ENCODE assay signal across 9 cellular contexts in the genomic region with DNA sequence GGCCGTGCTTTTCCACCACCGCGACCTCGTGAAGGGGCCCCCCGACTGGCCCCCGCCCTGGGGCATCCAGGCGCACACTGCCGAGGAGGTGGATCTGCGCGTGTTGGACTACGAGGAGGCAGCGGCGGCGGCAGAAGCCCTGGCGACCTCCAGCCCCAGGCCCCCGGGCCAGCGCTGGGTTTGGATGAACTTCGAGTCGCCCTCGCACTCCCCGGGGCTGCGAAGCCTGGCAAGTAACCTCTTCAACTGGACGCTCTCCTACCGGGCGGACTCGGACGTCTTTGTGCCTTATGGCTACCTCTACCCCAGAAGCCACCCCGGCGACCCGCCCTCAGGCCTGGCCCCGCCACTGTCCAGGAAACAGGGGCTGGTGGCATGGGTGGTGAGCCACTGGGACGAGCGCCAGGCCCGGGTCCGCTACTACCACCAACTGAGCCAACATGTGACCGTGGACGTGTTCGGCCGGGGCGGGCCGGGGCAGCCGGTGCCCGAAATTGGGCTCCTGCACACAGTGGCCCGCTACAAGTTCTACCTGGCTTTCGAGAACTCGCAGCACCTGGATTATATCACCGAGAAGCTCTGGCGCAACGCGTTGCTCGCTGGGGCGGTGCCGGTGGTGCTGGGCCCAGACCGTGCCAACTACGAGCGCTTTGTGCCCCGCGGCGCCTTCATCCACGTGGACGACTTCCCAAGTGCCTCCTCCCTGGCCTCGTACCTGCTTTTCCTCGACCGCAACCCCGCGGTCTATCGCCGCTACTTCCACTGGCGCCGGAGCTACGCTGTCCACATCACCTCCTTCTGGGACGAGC. TPM values are rescaled to one million over a fixed set of nuclear protein-coding genes. Genes with fewer than 3 reads are reported as not detected.
DNase-seq lines count a peak whose midpoint lies in the region; ATAC-seq, FAIRE-seq and TF ChIP-seq lines count a peak whose summit lies in the region.
"Had no signal": no experiment of that assay in that cellular context is flagged by ENCODE, and none has a peak within 500 bp of the region (broad histone marks: within the 10 kb centered on the region; RNA-seq: fewer than 3 reads in every experiment).

No MANE protein-coding gene starts in this region.

- in situ Hi-C loops in astrocyte of the spinal cord (cut with HindIII; ENCODE audit: low sequenced_read_pairs): no loop called here

- no peaks in the 10 kb centered on the region for H3K36me3 ChIP-seq in keratinocyte (ENCODE audit: control insufficient read depth in 2 of 2, extremely low read depth in 1 of 2, insufficient read depth in 2 of 2, low read length in 2 of 2)
- H3K36me3 ChIP-seq: adrenal gland had no signal

- peaks cover 2% of the 10 kb centered on the region for H3K9me1 ChIP-seq in keratinocyte (ENCODE audit: control insufficient read depth, extremely low read depth, insufficient read depth, low read length)

- H3K27me3 ChIP-seq in keratinocyte (ENCODE audit: control insufficient read depth, extremely low read depth, insufficient read depth, low read length): peaks cover 19% of the 10 kb centered on the region
- H3K27me3 ChIP-seq: adrenal gland had no signal

- peaks cover 16% of the 10 kb centered on the region for H3K4me1 ChIP-seq in keratinocyte (ENCODE audit: control insufficient read depth, extremely low read depth, insufficient read depth, low read length)

- no peak overlapping the region for H3K27ac ChIP-seq in keratinocyte (ENCODE audit: control insufficient read depth, insufficient read depth, low read length)

- H3K9me3 ChIP-seq in keratinocyte (ENCODE audit: control insufficient read depth, low read depth, low read length): no peaks in the 10 kb centered on the region
- H3K9me3 ChIP-seq: adrenal gland had no signal

- peak overlapping the region; percentile 76 for H3K4me2 ChIP-seq in keratinocyte (ENCODE audit: control insufficient read depth, extremely low read depth, insufficient read depth, low read depth, low read length)

- peak overlapping the region; percentile 77 for H3K27ac Mint-ChIP-seq in activated naive CD4-positive, alpha-beta T cell treated with anti-CD3 and anti-CD28 coated beads, Interleukin-2, amount 50 U/mL, for 24 hours

- H2AFZ ChIP-seq in keratinocyte (ENCODE audit: control insufficient read depth, low read length): peak overlapping the region; percentile 52

- H3K4me3 Mint-ChIP-seq in activated naive CD4-positive, alpha-beta T cell treated with anti-CD3 and anti-CD28 coated beads, Interleukin-2, amount 50 U/mL, for 24 hours: peak overlapping the region; percentile 79

- dilution Hi-C loops in keratinocyte (cut with MboI; ENCODE audit: extremely low pct_ligation_motif_present, low sequenced_read_pairs): no loop called here

- no peak for FAIRE-seq in keratinocyte (lab: Jason Lieb, UNC)

- H3K4me3 ChIP-seq in astrocyte of the spinal cord (ENCODE audit: low read depth, low read length) (peak overlapping the region; percentile 50), keratinocyte (ENCODE audit: control insufficient read depth in 2 of 3, extremely low read depth in 1 of 3, insufficient read depth in 2 of 3, low read depth in 1 of 3, low read length in 3 of 3) (peak overlapping the region; percentile 29 to 41 (median 29))

- no peaks in the 10 kb centered on the region for H3K9me3 Mint-ChIP-seq in activated naive CD4-positive, alpha-beta T cell treated with anti-CD3 and anti-CD28 coated beads, Interleukin-2, amount 50 U/mL, for 24 hours

- TF ChIP-seq CTCF in astrocyte of the spinal cord (IDR thresholded peaks at IDR 0.05; ENCODE audit: low read depth, low read length) (no peak), keratinocyte (optimal IDR thresholded peaks at IDR 0.05 in 1 of 3, IDR thresholded peaks at IDR 0.05 in 1 of 3, conservative IDR thresholded peaks at IDR 0.05 in 1 of 3; ENCODE audit: extremely low read depth in 1 of 3, insufficient read depth in 2 of 3, low read length in 3 of 3) (no peak)

- no peaks in the 10 kb centered on the region for H3K79me2 ChIP-seq in keratinocyte (ENCODE audit: control insufficient read depth, insufficient read depth, low read length)

- H3K27me3 Mint-ChIP-seq in activated naive CD4-positive, alpha-beta T cell treated with anti-CD3 and anti-CD28 coated beads, Interleukin-2, amount 50 U/mL, for 24 hours: no peaks in the 10 kb centered on the region

- ATAC-seq in stimulated activated naive CD8-positive, alpha-beta T cell treated with anti-CD3 and anti-CD28 coated beads, Interleukin-15, Interleukin-2, amounts not matched to agents 100 U/mL and 50 U/mL, for 24 hours: no peak
- no peak for ATAC-seq in HG03439 (IDR thresholded peaks at IDR 0.05; ENCODE audit: unreplicated experiment)

- H3K4me1 Mint-ChIP-seq in activated naive CD4-positive, alpha-beta T cell treated with anti-CD3 and anti-CD28 coated beads, Interleukin-2, amount 50 U/mL, for 24 hours: peaks cover 54% of the 10 kb centered on the region

- H3K36me3 Mint-ChIP-seq in activated naive CD4-positive, alpha-beta T cell treated with anti-CD3 and anti-CD28 coated beads, Interleukin-2, amount 50 U/mL, for 24 hours: no peaks in the 10 kb centered on the region

- no peak for DNase-seq in activated naive CD4-positive, alpha-beta T cell treated with anti-CD3 and anti-CD28 coated beads, Interleukin-2, amount 50 U/mL, for 16 hours
- DNase-seq in astrocyte of the spinal cord (ENCODE audit: low read depth, low spot score): no peak
- no peak for DNase-seq in keratinocyte (ENCODE audit: low read depth, low spot score)
- DNase-seq in stimulated activated naive CD8-positive, alpha-beta T cell treated with anti-CD3 and anti-CD28 coated beads, Interleukin-15, Interleukin-2, amounts not matched to agents 100 U/mL and 50 U/mL, for 24 hours: peak; percentile 11
- no peak for DNase-seq in SHP77 treated with DMSO at 0.1 percent for 48 hours (lab: John Stamatoyannopoulos, UW)
- no peak for DNase-seq in RPMI8226

- H3K9ac ChIP-seq in keratinocyte (ENCODE audit: control insufficient read depth, extremely low read depth, insufficient read depth, low read length): peak overlapping the region; percentile 49

- no peaks in the 10 kb centered on the region for H4K20me1 ChIP-seq in keratinocyte (ENCODE audit: control insufficient read depth, extremely low read depth, insufficient read depth, low read length)

RNA-seq across cellular contexts. Expression of a gene that starts 1.3 kb away (rescaled TPM):
- 0.33 to 0.77 TPM (median 0.39 TPM) in 3 replicates for polyA plus RNA-seq in keratinocyte
- polyA plus RNA-seq in keratinocyte (2011; ENCODE audit: low read depth): not detected
- polyA plus RNA-seq in keratinocyte (2011; cell fraction: cytosol; rRNA removed): 0.26 and 0.30 TPM in 2 replicates
- 0.61 and 0.67 TPM in 2 replicates for polyA plus RNA-seq in keratinocyte (2011; cell fraction: nucleus; rRNA removed)
- polyA plus RNA-seq in keratinocyte (2012; ENCODE audit: low replicate concordance): 0.08 and 0.62 TPM in 2 replicates
- polyA minus RNA-seq in keratinocyte: 0.30 to 0.49 TPM (median 0.48 TPM) in 3 replicates
- polyA minus RNA-seq in keratinocyte (2011; cell fraction: cytosol; rRNA and poly(A)+ RNA removed): 0.38 TPM
- polyA minus RNA-seq in keratinocyte (2011; cell fraction: nucleus; rRNA and poly(A)+ RNA removed): 0.63 and 1.1 TPM in 2 replicates

RNA-seq across cellular contexts. Expression of a gene that starts 22.1 kb away (rescaled TPM):
- polyA plus RNA-seq in keratinocyte: 0.14 to 0.37 TPM (median 0.16 TPM) in 3 replicates
- polyA plus RNA-seq in keratinocyte (2011; ENCODE audit: low read depth): not detected
- polyA plus RNA-seq in keratinocyte (2011; cell fraction: cytosol; rRNA removed): 0.15 and 0.16 TPM in 2 replicates
- 0.29 and 0.67 TPM in 2 replicates for polyA plus RNA-seq in keratinocyte (2011; cell fraction: nucleus; rRNA removed)
- 0.07 and 0.15 TPM in 2 replicates for polyA plus RNA-seq in keratinocyte (2012; ENCODE audit: low replicate concordance)
- polyA minus RNA-seq in keratinocyte: 0.61 TPM in 1 of 3 replicates, not detected in the others
- polyA minus RNA-seq in keratinocyte (2011; cell fraction: cytosol; rRNA and poly(A)+ RNA removed): 0.58 TPM
- 0.32 and 0.39 TPM in 2 replicates for polyA minus RNA-seq in keratinocyte (2011; cell fraction: nucleus; rRNA and poly(A)+ RNA removed)

RNA-seq across cellular contexts. Expression of a gene that starts 32.8 kb away (rescaled TPM):
- not detected in 3 replicates for polyA plus RNA-seq in keratinocyte
- not detected for polyA plus RNA-seq in keratinocyte (2011; ENCODE audit: low read depth)
- polyA plus RNA-seq in keratinocyte (2011; cell fraction: cytosol; rRNA removed): not detected in 2 replicates
- polyA plus RNA-seq in keratinocyte (2011; cell fraction: nucleus; rRNA removed): not detected in 2 replicates
- polyA plus RNA-seq in keratinocyte (2012; ENCODE audit: low replicate concordance): not detected in 2 replicates
- polyA minus RNA-seq in keratinocyte: not detected in 3 replicates
- not detected for polyA minus RNA-seq in keratinocyte (2011; cell fraction: cytosol; rRNA and poly(A)+ RNA removed)
- polyA minus RNA-seq in keratinocyte (2011; cell fraction: nucleus; rRNA and poly(A)+ RNA removed): not detected in 2 replicates
- polyA plus RNA-seq: adrenal gland had no signal

RNA-seq across cellular contexts. Expression of a gene that starts 51.3 kb away (rescaled TPM):
- polyA plus RNA-seq in keratinocyte: 7.9 to 17.1 TPM (median 15.0 TPM) in 3 replicates
- polyA plus RNA-seq in keratinocyte (2011; ENCODE audit: low read depth): 57.7 TPM
- polyA plus RNA-seq in keratinocyte (2011; cell fraction: cytosol; rRNA removed): 4.7 and 10.5 TPM in 2 replicates
- 18.3 and 25.2 TPM in 2 replicates for polyA plus RNA-seq in keratinocyte (2011; cell fraction: nucleus; rRNA removed)
- polyA plus RNA-seq in keratinocyte (2012; ENCODE audit: low replicate concordance): 7.6 and 15.6 TPM in 2 replicates
- polyA minus RNA-seq in keratinocyte: 1.2 to 7.2 TPM (median 4.1 TPM) in 3 replicates
- polyA minus RNA-seq in keratinocyte (2011; cell fraction: cytosol; rRNA and poly(A)+ RNA removed): 5.2 TPM
- polyA minus RNA-seq in keratinocyte (2011; cell fraction: nucleus; rRNA and poly(A)+ RNA removed): 3.3 and 4.7 TPM in 2 replicates

RNA-seq across cellular contexts. Expression of a gene that starts 51.4 kb away (rescaled TPM):
- 6.9 to 12.4 TPM (median 7.0 TPM) in 3 replicates for polyA plus RNA-seq in keratinocyte
- 7.5 TPM for polyA plus RNA-seq in keratinocyte (2011; ENCODE audit: low read depth)
- polyA plus RNA-seq in keratinocyte (2011; cell fraction: cytosol; rRNA removed): 4.3 and 9.6 TPM in 2 replicates
- 11.8 and 14.6 TPM in 2 replicates for polyA plus RNA-seq in keratinocyte (2011; cell fraction: nucleus; rRNA removed)
- 6.3 and 9.9 TPM in 2 replicates for polyA plus RNA-seq in keratinocyte (2012; ENCODE audit: low replicate concordance)
- polyA minus RNA-seq in keratinocyte: 2.0 to 12.9 TPM (median 4.6 TPM) in 3 replicates
- 9.0 TPM for polyA minus RNA-seq in keratinocyte (2011; cell fraction: cytosol; rRNA and poly(A)+ RNA removed)
- 8.1 and 18.7 TPM in 2 replicates for polyA minus RNA-seq in keratinocyte (2011; cell fraction: nucleus; rRNA and poly(A)+ RNA removed)
